ENCODE assay signal across 1 cellular context in the genomic region with DNA sequence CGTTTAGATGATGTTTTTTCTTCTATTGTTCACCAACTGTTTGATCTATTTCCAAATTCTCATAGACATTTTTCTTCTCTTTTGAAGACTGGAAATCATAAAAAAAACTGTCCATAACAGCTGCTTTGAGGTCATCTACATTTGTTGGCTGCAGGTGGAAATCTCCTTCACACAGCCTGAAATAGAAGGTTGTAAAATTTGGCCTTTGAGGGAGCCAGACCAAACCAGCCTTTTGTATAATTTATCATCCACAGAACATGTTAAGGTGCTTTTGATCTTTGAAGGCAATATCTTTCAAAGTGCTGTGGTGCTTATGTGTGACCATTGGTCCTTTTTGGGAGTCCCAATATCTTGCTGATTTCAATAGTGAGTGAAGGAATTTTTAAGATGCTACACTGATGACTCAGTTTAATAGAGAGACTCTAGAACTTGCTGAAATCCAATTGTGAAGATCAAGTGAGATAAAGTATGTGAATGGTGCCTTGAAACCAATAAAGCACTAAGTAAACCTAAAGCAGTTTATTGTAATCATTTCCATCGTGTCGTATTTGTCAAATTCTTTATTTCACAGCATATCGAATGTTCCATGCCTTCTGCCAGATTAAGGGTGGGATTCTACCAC.
TF ChIP-seq lines count a peak whose summit lies in the region.

No MANE protein-coding gene starts in this region.

TF ChIP-seq in SK-N-SH treated with all-trans-retinoic acid at 6 μM for 48 hours, 23 proteins besides CTCF, POLR2A, EP300 and RAD21 (continued from another document):
- TF ChIP-seq, protein P1, sequence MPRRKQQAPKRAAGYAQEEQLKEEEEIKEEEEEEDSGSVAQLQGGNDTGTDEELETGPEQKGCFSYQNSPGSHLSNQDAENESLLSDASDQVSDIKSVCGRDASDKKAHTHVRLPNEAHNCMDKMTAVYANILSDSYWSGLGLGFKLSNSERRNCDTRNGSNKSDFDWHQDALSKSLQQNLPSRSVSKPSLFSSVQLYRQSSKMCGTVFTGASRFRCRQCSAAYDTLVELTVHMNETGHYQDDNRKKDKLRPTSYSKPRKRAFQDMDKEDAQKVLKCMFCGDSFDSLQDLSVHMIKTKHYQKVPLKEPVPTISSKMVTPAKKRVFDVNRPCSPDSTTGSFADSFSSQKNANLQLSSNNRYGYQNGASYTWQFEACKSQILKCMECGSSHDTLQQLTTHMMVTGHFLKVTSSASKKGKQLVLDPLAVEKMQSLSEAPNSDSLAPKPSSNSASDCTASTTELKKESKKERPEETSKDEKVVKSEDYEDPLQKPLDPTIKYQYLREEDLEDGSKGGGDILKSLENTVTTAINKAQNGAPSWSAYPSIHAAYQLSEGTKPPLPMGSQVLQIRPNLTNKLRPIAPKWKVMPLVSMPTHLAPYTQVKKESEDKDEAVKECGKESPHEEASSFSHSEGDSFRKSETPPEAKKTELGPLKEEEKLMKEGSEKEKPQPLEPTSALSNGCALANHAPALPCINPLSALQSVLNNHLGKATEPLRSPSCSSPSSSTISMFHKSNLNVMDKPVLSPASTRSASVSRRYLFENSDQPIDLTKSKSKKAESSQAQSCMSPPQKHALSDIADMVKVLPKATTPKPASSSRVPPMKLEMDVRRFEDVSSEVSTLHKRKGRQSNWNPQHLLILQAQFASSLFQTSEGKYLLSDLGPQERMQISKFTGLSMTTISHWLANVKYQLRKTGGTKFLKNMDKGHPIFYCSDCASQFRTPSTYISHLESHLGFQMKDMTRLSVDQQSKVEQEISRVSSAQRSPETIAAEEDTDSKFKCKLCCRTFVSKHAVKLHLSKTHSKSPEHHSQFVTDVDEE (CRISPR knock-in tag; IDR thresholded peaks at IDR 0.05): no peak
